In the genomic region with DNA sequence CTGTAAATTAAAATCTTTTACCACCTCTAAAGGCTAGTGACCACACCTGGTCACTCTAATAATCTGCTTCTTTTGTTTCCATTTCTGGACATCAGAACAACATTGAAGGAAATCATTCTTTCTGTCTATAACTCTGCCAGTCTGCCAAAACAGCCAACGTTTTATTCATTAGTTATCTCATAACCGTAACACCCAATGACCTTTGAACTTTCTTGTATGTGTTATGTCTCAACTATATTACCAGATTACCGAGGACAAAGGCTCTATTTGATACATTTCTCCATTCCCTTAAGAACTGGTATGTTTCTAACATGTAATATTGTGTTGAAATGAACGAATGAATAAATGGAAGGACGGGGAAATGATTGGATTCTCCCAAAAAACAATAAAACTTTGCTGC, we compare ENCODE assay signal across 33 cellular contexts.
DNase-seq lines count a peak whose midpoint lies in the region; ATAC-seq, FAIRE-seq and TF ChIP-seq lines count a peak whose summit lies in the region.
"Had no signal": no experiment of that assay in that cellular context is flagged by ENCODE, and none has a peak within 500 bp of the region (broad histone marks: within the 10 kb centered on the region; RNA-seq: fewer than 3 reads in every experiment).

No MANE protein-coding gene starts in this region.

- peak; percentile 30 for FAIRE-seq in small intestine (lab: Jason Lieb, UNC)
- FAIRE-seq: A204.1, A549, D721Med had no signal

- no peaks in the 10 kb centered on the region for H3K4me1 ChIP-seq in mucosa of descending colon (ENCODE audit: low read depth)
- no peaks in the 10 kb centered on the region for H3K4me1 ChIP-seq in small intestine (ENCODE audit: control insufficient read depth in 2 of 2, insufficient read depth in 1 of 2, low read depth in 1 of 2, low read length in 1 of 2)
- no peaks in the 10 kb centered on the region for H3K4me1 ChIP-seq in uterus
- H3K4me1 ChIP-seq: A549, BLaER1, Caco-2 had no signal

- H3K9me3 ChIP-seq in mucosa of descending colon (no peaks in the 10 kb centered on the region), small intestine (ENCODE audit: control insufficient read depth, low read depth) (no peaks in the 10 kb centered on the region), uterus (no peaks in the 10 kb centered on the region)
- H3K9me3 ChIP-seq: A549; BE2C; BLaER1; BLaER1 treated with 17β-estradiol and CSF1 and Interleukin-3, amounts not matched to agents 10 nM and 100 nM; Caco-2 had no signal

- TF ChIP-seq POLR2A in uterus (IDR thresholded peaks at IDR 0.05) = no peak

- no peak for DNase-seq in left colon
- no peak for DNase-seq in mucosa of descending colon
- peak; percentile 77 for DNase-seq in small intestine
- DNase-seq in activated CD8-positive, alpha-beta memory T cell treated with anti-CD3 and anti-CD28 coated beads for 24 hours = no peak
- no peak for DNase-seq in uterus
- DNase-seq in HCEC 1CT = no peak
- DNase-seq: 8988T; ACHN; AML-193; BE2C; C1 segment of cervical spinal cord; Caco-2; Calu3; CD4-positive, alpha-beta memory T cell; CD4-positive, alpha-beta T cell; CD4-positive, CD25-positive, alpha-beta regulatory T cell; CD8-positive, alpha-beta memory T cell; CD8-positive, alpha-beta T cell; COR-L47; DMS 273 treated with DMSO at 0.1 percent for 48 hours; DMS153; DMS53; DMS79; DMS79 treated with DMSO at 0.1 percent for 48 hours; DND-41; EL had no signal

- H3K27me3 ChIP-seq in small intestine (ENCODE audit: control insufficient read depth in 2 of 2, insufficient read depth in 2 of 2, low read length in 2 of 2) = no peaks in the 10 kb centered on the region
- H3K27me3 ChIP-seq in uterus = no peaks in the 10 kb centered on the region
- H3K27me3 ChIP-seq: BE2C; BLaER1; BLaER1 treated with 17β-estradiol and CSF1 and Interleukin-3, amounts not matched to agents 10 nM and 100 nM had no signal

- WGBS in small intestine, 3 donors = 19 to 47% (median 30%) methylated on average over 5 of the region's 5 CpGs

- no peak for TF ChIP-seq CTCF in mucosa of descending colon (IDR thresholded peaks at IDR 0.05)
- TF ChIP-seq CTCF in uterus (IDR thresholded peaks at IDR 0.05) = no peak

- ATAC-seq in left colon = peak; percentile 62
- peak; percentile 67 for ATAC-seq in mucosa of descending colon
- ATAC-seq: A549; CD8-positive, alpha-beta T cell had no signal

- intact Hi-C loops in left colon (cut with DNase I, micrococcal nuclease) (no loop called here), mucosa of descending colon (cut with DNase I, micrococcal nuclease) (no loop called here), uterus (cut with DNase I; ENCODE audit: low total_unique reads) (no loop called here)

- H3K4me3 ChIP-seq in mucosa of descending colon = no peak overlapping the region
- no peak overlapping the region for H3K4me3 ChIP-seq in small intestine (ENCODE audit: low read depth in 1 of 2, low read length in 2 of 2)
- H3K4me3 ChIP-seq in uterus = no peak overlapping the region
- H3K4me3 ChIP-seq: A549; BLaER1; BLaER1 treated with 17β-estradiol and CSF1 and Interleukin-3, amounts not matched to agents 10 nM and 100 nM had no signal

- H3K27ac ChIP-seq in small intestine (ENCODE audit: low read depth in 1 of 2, low read length in 1 of 2) (no peak overlapping the region), uterus (no peak overlapping the region)
- H3K27ac ChIP-seq: 22Rv1; A549; BLaER1; BLaER1 treated with 17β-estradiol and CSF1 and Interleukin-3, amounts not matched to agents 10 nM and 100 nM; C4-2B had no signal

- no peaks in the 10 kb centered on the region for H3K36me3 ChIP-seq in mucosa of descending colon (ENCODE audit: low read depth)
- H3K36me3 ChIP-seq in small intestine (ENCODE audit: control insufficient read depth in 2 of 2, insufficient read depth in 2 of 2, low read length in 2 of 2) = no peaks in the 10 kb centered on the region
- no peaks in the 10 kb centered on the region for H3K36me3 ChIP-seq in uterus
- H3K36me3 ChIP-seq: BE2C; BLaER1; BLaER1 treated with 17β-estradiol and CSF1 and Interleukin-3, amounts not matched to agents 10 nM and 100 nM had no signal
